In genomic region chr1:201731142-201731541, GRCh38 we compare ENCODE assay signal across 17 cellular contexts.
DNase-seq lines count a peak whose midpoint lies in the region; ATAC-seq, FAIRE-seq and TF ChIP-seq lines count a peak whose summit lies in the region.
"Had no signal": no experiment of that assay in that cellular context is flagged by ENCODE, and none has a peak within 500 bp of the region (broad histone marks: within the 10 kb centered on the region; RNA-seq: fewer than 3 reads in every experiment).

No MANE protein-coding gene starts in this region.

- POLR2A ChIA-PET in RWPE1 (lab: Yijun Ruan, JAX; ENCODE audit: low non-redundant PET): no interaction called here
- POLR2A ChIA-PET in H1 (lab: Charles Lee; ENCODE audit: partially characterized antibody): interaction anchor here (1.7 kb wide), 1 partner anchor 57 kb away, joined by 4 read pairs; no protein-coding TSS in a partner anchor

- no peaks in the 10 kb centered on the region; the same call in 1 of the 2 replicates for H3K23me2 ChIP-seq in H1 (ENCODE audit: low read depth, low read length)

- no peak overlapping the region for H3K23ac ChIP-seq in H1 (ENCODE audit: insufficient read length)

- no peak overlapping the region for H3K18ac ChIP-seq in H1 (ENCODE audit: extremely low read depth, low read length)

- H3K4me1 Mint-ChIP-seq in activated CD8-positive, alpha-beta memory T cell treated with anti-CD3 and anti-CD28 coated beads, Interleukin-2, amount 10 ng/mL, durations not matched to agents 7 days and 5 days: no peaks in the 10 kb centered on the region

- no peaks in the 10 kb centered on the region for H3K36me3 Mint-ChIP-seq in activated CD8-positive, alpha-beta memory T cell treated with anti-CD3 and anti-CD28 coated beads, Interleukin-2, amount 10 ng/mL, durations not matched to agents 7 days and 5 days
- H3K36me3 Mint-ChIP-seq: activated naive CD8-positive, alpha-beta T cell had no signal

- H2BK120ac ChIP-seq in H1 (replicated peaks; ENCODE audit: low read depth, low read length): no peak overlapping the region

- no peak overlapping the region for H2BK5ac ChIP-seq in H1 (ENCODE audit: low read depth, low read length)

- FAIRE-seq in H1 (lab: Jason Lieb, UNC): no peak
- FAIRE-seq: GM18507 had no signal

- H3K36me3 ChIP-seq in H1 (ENCODE audit: control insufficient read depth in 2 of 4, insufficient read depth in 4 of 4, low read length in 3 of 4) (no peaks in the 10 kb centered on the region; a peak in 1 of 8 replicates), smooth muscle cell (ENCODE audit: low read depth) (no peaks in the 10 kb centered on the region), breast epithelium (no peaks in the 10 kb centered on the region)

- H3K27ac Mint-ChIP-seq in activated CD8-positive, alpha-beta memory T cell treated with anti-CD3 and anti-CD28 coated beads, Interleukin-2, amount 10 ng/mL, durations not matched to agents 7 days and 5 days: no peak overlapping the region
- H3K27ac Mint-ChIP-seq: activated CD8-positive, alpha-beta T cell treated with anti-CD3 and anti-CD28 coated beads, Interleukin-2, amount 10 ng/mL, durations not matched to agents 7 days and 5 days; activated naive CD8-positive, alpha-beta T cell; GM23338 had no signal

- H3K9me3 ChIP-seq in H1 (ENCODE audit: insufficient read depth in 2 of 2, low read depth in 1 of 2, low read length in 1 of 2) (no peaks in the 10 kb centered on the region), smooth muscle cell (replicated peaks; ENCODE audit: low read depth) (no peaks in the 10 kb centered on the region), breast epithelium (no peaks in the 10 kb centered on the region)

- no peak overlapping the region for H3K56ac ChIP-seq in H1 (replicated peaks; ENCODE audit: insufficient read length, low read depth, low read length)

- H3K27ac ChIP-seq in RWPE1 (peak overlapping the region; percentile 28; the same call in 1 of the 2 replicates), H1 (ENCODE audit: low read depth, low read length) (no peak overlapping the region), smooth muscle cell (ENCODE audit: low read depth) (peak overlapping the region; percentile 90), breast epithelium (no peak overlapping the region)

- no peak overlapping the region for H2BK15ac ChIP-seq in H1 (ENCODE audit: low read length)

- 86% methylated on average over 11 of the region's 11 CpGs; no CpG with 5 or more reads in 1 of the 2 experiments for WGBS in H1 (ENCODE audit: extremely low coverage in 1 of 2, insufficient coverage in 1 of 2, insufficient read length in 1 of 2, insufficient replicate concordance in 2 of 2, low coverage in 1 of 2, low lambda C conversion rate in 2 of 2, missing lambda C conversion rate in 1 of 2), 2 experiments
- WGBS in smooth muscle cell (ENCODE audit: low lambda C conversion rate): 61% methylated on average over 11 of the region's 11 CpGs

- no peak for ATAC-seq in activated CD8-positive, alpha-beta memory T cell treated with anti-CD3 and anti-CD28 coated beads, Interleukin-2, amount 10 ng/mL, durations not matched to agents 7 days and 5 days
- ATAC-seq: activated CD8-positive, alpha-beta T cell treated with anti-CD3 and anti-CD28 coated beads, Interleukin-2, amount 10 ng/mL, durations not matched to agents 7 days and 5 days; GM23338; Panc1 had no signal

- no peak overlapping the region for H3K9ac ChIP-seq in H1 (replicated peaks in 1 of 4; ENCODE audit: extremely low read depth in 1 of 4, low read depth in 3 of 4, low read length in 3 of 4)
- peak overlapping the region; percentile 14 for H3K9ac ChIP-seq in smooth muscle cell (ENCODE audit: low read depth)

- H3K4me3 ChIP-seq in H1 (ENCODE audit: extremely low read depth in 1 of 4, insufficient read depth in 2 of 4, low read depth in 3 of 4, low read length in 4 of 4) (no peak overlapping the region), smooth muscle cell (no peak overlapping the region), breast epithelium (no peak overlapping the region)
- H3K4me3 ChIP-seq: GM23338 had no signal

- H3K4me1 ChIP-seq in H1 (replicated peaks in 1 of 4; ENCODE audit: control insufficient read depth in 3 of 4, insufficient read depth in 4 of 4, low read length in 3 of 4) (peaks cover 4 to 7% (median 4%) of the 10 kb centered on the region in 4 experiments; a peak in 5 of 7 replicates), smooth muscle cell (ENCODE audit: low read depth) (peaks cover 37% of the 10 kb centered on the region), breast epithelium (no peaks in the 10 kb centered on the region)

- H2AK5ac ChIP-seq in H1 (ENCODE audit: low read depth, low read length): no peak overlapping the region

- no peak overlapping the region for H3K14ac ChIP-seq in H1 (ENCODE audit: insufficient read length)

- no peaks in the 10 kb centered on the region; a peak in 1 of 4 replicates for H3K79me2 ChIP-seq in H1 (ENCODE audit: control insufficient read depth in 1 of 2, insufficient read depth in 2 of 2, low read length in 2 of 2)
- H3K79me2 ChIP-seq in smooth muscle cell (ENCODE audit: low read depth): peaks cover 73% of the 10 kb centered on the region

- H3K4ac ChIP-seq in H1 (replicated peaks; ENCODE audit: insufficient read length, low read depth, low read length): no peak overlapping the region

- H2AFZ ChIP-seq in H1 (ENCODE audit: low read length): no peak overlapping the region
- no peak overlapping the region for H2AFZ ChIP-seq in smooth muscle cell (ENCODE audit: low read depth)
- H2AFZ ChIP-seq: GM23338 had no signal

- no peak overlapping the region for H4K8ac ChIP-seq in H1 (ENCODE audit: extremely low read depth, insufficient read depth, low read length)

- H3K27me3 ChIP-seq in H1 (replicated peaks in 1 of 4; ENCODE audit: control insufficient read depth in 3 of 4, extremely low read depth in 1 of 4, insufficient read depth in 3 of 4, low read length in 3 of 4) (no peaks in the 10 kb centered on the region), smooth muscle cell (ENCODE audit: low read depth) (no peaks in the 10 kb centered on the region), breast epithelium (no peaks in the 10 kb centered on the region)

- H4K5ac ChIP-seq in H1 (ENCODE audit: insufficient read length, low read depth, low read length): no peak overlapping the region

- 0 out of 2 replicates have a peak overlapping the region, but pooled peaks have one; percentile 14 for H2BK12ac ChIP-seq in H1 (ENCODE audit: low read depth, low read length)

- H4K20me1 ChIP-seq in H1 (replicated peaks in 1 of 2; ENCODE audit: control insufficient read depth in 1 of 2, insufficient read depth in 2 of 2, low read length in 2 of 2): peaks cover 0 to 2% of the 10 kb centered on the region in 2 experiments
- peaks cover 83% of the 10 kb centered on the region for H4K20me1 ChIP-seq in smooth muscle cell (ENCODE audit: low read depth)

- H3K9me3 Mint-ChIP-seq in activated CD8-positive, alpha-beta memory T cell treated with anti-CD3 and anti-CD28 coated beads, Interleukin-2, amount 10 ng/mL, durations not matched to agents 7 days and 5 days (ENCODE audit: low read depth): no peaks in the 10 kb centered on the region
- H3K9me3 Mint-ChIP-seq: GM23338 had no signal

- no peak overlapping the region for H3K4me3 Mint-ChIP-seq in activated CD8-positive, alpha-beta memory T cell treated with anti-CD3 and anti-CD28 coated beads, Interleukin-2, amount 10 ng/mL, durations not matched to agents 7 days and 5 days
- H3K4me3 Mint-ChIP-seq: activated CD8-positive, alpha-beta T cell treated with anti-CD3 and anti-CD28 coated beads, Interleukin-2, amount 10 ng/mL, durations not matched to agents 7 days and 5 days; activated naive CD8-positive, alpha-beta T cell; GM23338 had no signal

- H3K4me2 ChIP-seq in H1 (ENCODE audit: insufficient read depth in 1 of 2, low read depth in 2 of 2, low read length in 2 of 2) (no peak overlapping the region), smooth muscle cell (peak overlapping the region; percentile 74)
- H3K4me2 ChIP-seq: GM23338 had no signal

- no peak for TF ChIP-seq RAD21 in H1 (IDR thresholded peaks at IDR 0.05 in 1 of 2, conservative IDR thresholded peaks at IDR 0.05 in 1 of 2; ENCODE audit: low read depth in 2 of 2, low read length in 2 of 2)

- peaks cover 3% of the 10 kb centered on the region for H3K79me1 ChIP-seq in H1 (ENCODE audit: low read depth, low read length)

- no peak for TF ChIP-seq POLR2A in H1 (IDR thresholded peaks at IDR 0.05; ENCODE audit: control extremely low read depth in 1 of 2, low read depth in 2 of 2, low read length in 2 of 2)
- TF ChIP-seq POLR2A in breast epithelium (IDR thresholded peaks at IDR 0.05): no peak

- no peak for TF ChIP-seq CTCF in RWPE1 (conservative IDR thresholded peaks at IDR 0.05; ENCODE audit: low read depth)
- TF ChIP-seq CTCF in H1 (IDR thresholded peaks at IDR 0.05; ENCODE audit: control extremely low read depth in 1 of 3, insufficient read depth in 1 of 3, low read depth in 1 of 3, low read length in 3 of 3): no peak
- TF ChIP-seq CTCF in smooth muscle cell (IDR thresholded peaks at IDR 0.05; ENCODE audit: borderline replicate concordance, insufficient read depth, poor library complexity, severe bottlenecking): no peak
- no peak for TF ChIP-seq CTCF in breast epithelium (IDR thresholded peaks at IDR 0.05)

- CTCF ChIA-PET in RWPE1 (lab: Yijun Ruan, JAX): no interaction called here
- CTCF ChIA-PET in H1 (lab: Charles Lee; ENCODE audit: partially characterized antibody): interaction anchor here (0.6 to 19.0 kb wide), 7 partner anchors 20 to 568 kb away, joined by 3 to 216 read pairs (median 3); no protein-coding TSS in a partner anchor
- CTCF ChIA-PET in activated CD8-positive, alpha-beta memory T cell treated with anti-CD3 and anti-CD28 coated beads, Interleukin-2, amount 10 ng/mL, durations not matched to agents 7 days and 5 days (lab: Charles Lee): interaction anchor here (1.3 kb wide), 1 partner anchor 19 kb away, joined by 3 read pairs; no protein-coding TSS in a partner anchor

- intact Hi-C loops in breast epithelium (cut with DNase I; ENCODE audit: low total_unique reads): no loop called here

- DNase-seq in RWPE1 (ENCODE audit: low spot score): no peak
- DNase-seq in H1 (ENCODE audit: low read depth in 1 of 2, low spot score in 2 of 2): no peak
- peak; percentile 77 for DNase-seq in medulla oblongata (ENCODE audit: extremely low spot score)
- DNase-seq in smooth muscle cell (lab: John Stamatoyannopoulos, UW; ENCODE audit: unreplicated experiment): no peak
- no peak for DNase-seq in HPDE6-E6E7 (ENCODE audit: extremely low spot score)
- no peak for DNase-seq in breast epithelium (ENCODE audit: low spot score in 2 of 2)
- no peak for DNase-seq in activated CD8-positive, alpha-beta memory T cell treated with anti-CD3 and anti-CD28 coated beads, Interleukin-2, amount 10 ng/mL, durations not matched to agents 7 days and 5 days
- DNase-seq in NOMO-1 (lab: John Stamatoyannopoulos, UW; ENCODE audit: unreplicated experiment in 2 of 2): no peak
- DNase-seq: activated CD8-positive, alpha-beta T cell treated with anti-CD3 and anti-CD28 coated beads, Interleukin-2, amount 10 ng/mL, durations not matched to agents 7 days and 5 days; COR-L47; effector CD8-positive, alpha-beta T cell; EL; NCI-H1436 treated with DMSO at 0.1 percent for 48 hours had no signal

- no peak overlapping the region for H4K91ac ChIP-seq in H1 (replicated peaks; ENCODE audit: insufficient read length, low read length)

- no peak for TF ChIP-seq EP300 in H1 (IDR thresholded peaks at IDR 0.05; ENCODE audit: borderline replicate concordance in 1 of 2, low read depth in 2 of 2, low read length in 2 of 2)

- H3F3A ChIP-seq in smooth muscle cell (ENCODE audit: low read depth): peaks cover 16% of the 10 kb centered on the region

- H3K27me3 Mint-ChIP-seq in activated CD8-positive, alpha-beta memory T cell treated with anti-CD3 and anti-CD28 coated beads, Interleukin-2, amount 10 ng/mL, durations not matched to agents 7 days and 5 days: peaks cover 15% of the 10 kb centered on the region

- H2BK20ac ChIP-seq in H1 (ENCODE audit: low read length): no peak overlapping the region

Comparison
In these comparisons a context has a peak if more than half of its experiments do, and no peak if none do; other contexts are left out.
1. H3K27ac ChIP-seq: peak in RWPE1 (single experiment) and smooth muscle cell (single experiment); none in H1 (single experiment) and breast epithelium (0 of 2).